ENCODE assay signal across 16 cellular contexts in genomic region chr10:20888620-20889337, GRCh38. TPM values are rescaled to one million over a fixed set of nuclear protein-coding genes. Genes with fewer than 3 reads are reported as not detected.
A peak's percentile ranks its signal among the peaks of the same experiment; 100 is the strongest.
DNase-seq lines count a peak whose midpoint lies in the region; ATAC-seq, FAIRE-seq and TF ChIP-seq lines count a peak whose summit lies in the region.
"Had no signal": no experiment of that assay in that cellular context is flagged by ENCODE, and none has a peak within 500 bp of the region (broad histone marks: within the 10 kb centered on the region; RNA-seq: fewer than 3 reads in every experiment).

No MANE protein-coding gene starts in this region.

- no TSS peak for BruUV-seq in HepG2 (replicated peaks; lab: Mats Ljungman, UMichigan)

- H4K20me1 ChIP-seq in HepG2 (ENCODE audit: insufficient read depth, low read length), result no peaks in the 10 kb centered on the region
- no peaks in the 10 kb centered on the region for H4K20me1 ChIP-seq in H1 (replicated peaks in 1 of 2; ENCODE audit: control insufficient read depth in 1 of 2, insufficient read depth in 2 of 2, low read length in 2 of 2)
- H4K20me1 ChIP-seq in smooth muscle cell (ENCODE audit: low read depth), result no peaks in the 10 kb centered on the region
- H4K20me1 ChIP-seq: BLaER1 treated with 17β-estradiol and CSF1 and Interleukin-3, amounts not matched to agents 10 nM and 100 nM had no signal

- H3K27me3 ChIP-seq in liver (ENCODE audit: control insufficient read depth in 4 of 4, insufficient read depth in 4 of 4, low read length in 3 of 4), result no peaks in the 10 kb centered on the region
- H3K27me3 ChIP-seq in HepG2 (ENCODE audit: control insufficient read depth in 1 of 2, insufficient read depth in 2 of 2, low read length in 2 of 2), result peaks cover 0 to 5% of the 10 kb centered on the region in 2 experiments; a peak in 1 of 5 replicates
- H3K27me3 ChIP-seq in H1 (replicated peaks in 1 of 4; ENCODE audit: control insufficient read depth in 3 of 4, extremely low read depth in 1 of 4, insufficient read depth in 3 of 4, low read length in 3 of 4), result no peaks in the 10 kb centered on the region
- no peaks in the 10 kb centered on the region for H3K27me3 ChIP-seq in smooth muscle cell (ENCODE audit: low read depth)
- H3K27me3 ChIP-seq in left lung, result no peaks in the 10 kb centered on the region
- H3K27me3 ChIP-seq: BLaER1 treated with 17β-estradiol and CSF1 and Interleukin-3, amounts not matched to agents 10 nM and 100 nM; body of pancreas; Peyer's patch; uterus had no signal

- H4K8ac ChIP-seq in H1 (ENCODE audit: extremely low read depth, insufficient read depth, low read length), result no peak overlapping the region

- DNase-seq in HepG2 (ENCODE audit: low spot score), result no peak
- peak; percentile 32 for DNase-seq in NCI-H748 treated with DMSO at 0.1 percent for 48 hours (lab: John Stamatoyannopoulos, UW)
- DNase-seq in H1 (ENCODE audit: low read depth in 1 of 2, low spot score in 2 of 2), result no peak
- no peak for DNase-seq in GM13977 (ENCODE audit: low spot score)
- no peak for DNase-seq in smooth muscle cell (lab: John Stamatoyannopoulos, UW; ENCODE audit: unreplicated experiment)
- no peak for DNase-seq in 8988T
- no peak for DNase-seq in left lung
- DNase-seq: activated CD4-positive, alpha-beta T cell treated with anti-CD3 and anti-CD28 coated beads, Interleukin-2, amount 10 ng/mL, durations not matched to agents 24 days and 14 days; body of pancreas; DND-41; islet precursor cell; NCI-H1105 treated with DMSO at 0.1 percent for 48 hours; Peyer's patch; uterus had no signal

- 32% methylated on average over 7 of the region's 7 CpGs for WGBS in liver
- WGBS in HepG2 (ENCODE audit: low lambda C conversion rate), result 17% methylated on average over 7 of the region's 7 CpGs
- WGBS in H1 (ENCODE audit: extremely low coverage in 1 of 2, insufficient coverage in 1 of 2, insufficient read length in 1 of 2, insufficient replicate concordance in 2 of 2, low coverage in 1 of 2, low lambda C conversion rate in 2 of 2, missing lambda C conversion rate in 1 of 2), 2 experiments, result 83% methylated on average over 7 of the region's 7 CpGs; no CpG with 5 or more reads in 1 of the 2 experiments
- WGBS in smooth muscle cell (ENCODE audit: low lambda C conversion rate), result 63% methylated on average over 7 of the region's 7 CpGs

- H4K5ac ChIP-seq in H1 (ENCODE audit: insufficient read length, low read depth, low read length), result no peak overlapping the region

- TF ChIP-seq RAD21 in liver (IDR thresholded peaks at IDR 0.05) (peak; percentile 59 to 67), HepG2 (CRISPR knock-in tag; IDR thresholded peaks at IDR 0.05) (no peak), H1 (IDR thresholded peaks at IDR 0.05 in 1 of 2, conservative IDR thresholded peaks at IDR 0.05 in 1 of 2; ENCODE audit: low read depth in 2 of 2, low read length in 2 of 2) (peak in 1 of 2 experiments; percentile 14; a peak in 2 of 4 replicates)

- H3K36me3 ChIP-seq in liver (ENCODE audit: control insufficient read depth in 4 of 4, insufficient read depth in 3 of 4, low read depth in 1 of 4, low read length in 3 of 4), result no peaks in the 10 kb centered on the region
- no peaks in the 10 kb centered on the region for H3K36me3 ChIP-seq in HepG2 (replicated peaks in 1 of 2; ENCODE audit: control insufficient read depth in 1 of 2, insufficient read depth in 2 of 2, low read length in 2 of 2)
- H3K36me3 ChIP-seq in H1 (ENCODE audit: control insufficient read depth in 2 of 4, insufficient read depth in 4 of 4, low read length in 3 of 4), result no peaks in the 10 kb centered on the region
- no peaks in the 10 kb centered on the region for H3K36me3 ChIP-seq in smooth muscle cell (ENCODE audit: low read depth)
- H3K36me3 ChIP-seq in left lung, result no peaks in the 10 kb centered on the region
- H3K36me3 ChIP-seq: BLaER1 treated with 17β-estradiol and CSF1 and Interleukin-3, amounts not matched to agents 10 nM and 100 nM; Peyer's patch; uterus had no signal

- TF ChIP-seq POLR2A in HepG2 (IDR thresholded peaks at IDR 0.05; ENCODE audit: insufficient read depth in 1 of 2, low read depth in 2 of 2, low read length in 2 of 2) (no peak), H1 (IDR thresholded peaks at IDR 0.05; ENCODE audit: control extremely low read depth in 1 of 2, low read depth in 2 of 2, low read length in 2 of 2) (no peak)

- no peak overlapping the region for H2BK5ac ChIP-seq in H1 (ENCODE audit: low read depth, low read length)

- H3K56ac ChIP-seq in H1 (replicated peaks; ENCODE audit: insufficient read length, low read depth, low read length), result no peak overlapping the region

- no peak overlapping the region for H3K9ac ChIP-seq in liver (ENCODE audit: low read depth in 1 of 2, low read length in 2 of 2)
- no peak overlapping the region for H3K9ac ChIP-seq in HepG2 (ENCODE audit: insufficient read depth, low read depth, low read length)
- no peak overlapping the region for H3K9ac ChIP-seq in H1 (replicated peaks in 1 of 4; ENCODE audit: extremely low read depth in 1 of 4, low read depth in 3 of 4, low read length in 3 of 4)
- no peak overlapping the region for H3K9ac ChIP-seq in smooth muscle cell (ENCODE audit: low read depth)
- H3K9ac ChIP-seq: BLaER1 treated with 17β-estradiol and CSF1 and Interleukin-3, amounts not matched to agents 10 nM and 100 nM had no signal

- H3K23me2 ChIP-seq in H1 (ENCODE audit: low read depth, low read length), result no peaks in the 10 kb centered on the region

- in situ Hi-C loops in HepG2 (cut with HindIII; ENCODE audit: extremely low pct_ligation_motif_present, low pct_unique_long_range_greater_than_20kb), result no loop called here
- in situ Hi-C loops in GM13977 (cut with MboI; ENCODE audit: low pct_unique_long_range_greater_than_20kb, low sequenced_read_pairs, unreplicated experiment), result no loop called here

- H3K23ac ChIP-seq in H1 (ENCODE audit: insufficient read length), result no peak overlapping the region

- TF ChIP-seq EP300 in HepG2 (IDR thresholded peaks at IDR 0.05; ENCODE audit: low read depth in 2 of 2, low read length in 2 of 2), result no peak
- no peak for TF ChIP-seq EP300 in HepG2 (CRISPR knock-in tag; IDR thresholded peaks at IDR 0.05; ENCODE audit: borderline replicate concordance)
- TF ChIP-seq EP300 in H1 (IDR thresholded peaks at IDR 0.05; ENCODE audit: borderline replicate concordance in 1 of 2, low read depth in 2 of 2, low read length in 2 of 2), result no peak

- H3K4me2 ChIP-seq in HepG2 (ENCODE audit: low read depth, low read length) (no peak overlapping the region), H1 (ENCODE audit: insufficient read depth in 1 of 2, low read depth in 2 of 2, low read length in 2 of 2) (no peak overlapping the region), smooth muscle cell (no peak overlapping the region)
- H3K4me2 ChIP-seq: BLaER1 treated with 17β-estradiol and CSF1 and Interleukin-3, amounts not matched to agents 10 nM and 100 nM had no signal

- H2AFZ ChIP-seq in HepG2 (ENCODE audit: low read length), result no peak overlapping the region
- no peak overlapping the region for H2AFZ ChIP-seq in H1 (ENCODE audit: low read length)
- H2AFZ ChIP-seq in smooth muscle cell (ENCODE audit: low read depth), result no peak overlapping the region

- no peak overlapping the region for H3K4me3 ChIP-seq in liver (ENCODE audit: low read depth in 1 of 3, low read length in 3 of 3)
- H3K4me3 ChIP-seq in HepG2 (replicated peaks in 1 of 3; ENCODE audit: insufficient read depth in 1 of 3, low read depth in 2 of 3, low read length in 3 of 3), result no peak overlapping the region
- no peak overlapping the region for H3K4me3 ChIP-seq in H1 (ENCODE audit: extremely low read depth in 1 of 4, insufficient read depth in 2 of 4, low read depth in 3 of 4, low read length in 4 of 4)
- H3K4me3 ChIP-seq in smooth muscle cell, result no peak overlapping the region
- no peak overlapping the region for H3K4me3 ChIP-seq in left lung
- H3K4me3 ChIP-seq: BLaER1 treated with 17β-estradiol and CSF1 and Interleukin-3, amounts not matched to agents 10 nM and 100 nM; body of pancreas; Peyer's patch; uterus had no signal

- no peak overlapping the region for H3K14ac ChIP-seq in H1 (ENCODE audit: insufficient read length)

- ATAC-seq in HepG2 (no peak), left lung (no peak)
- ATAC-seq: body of pancreas had no signal

- H2BK120ac ChIP-seq in H1 (replicated peaks; ENCODE audit: low read depth, low read length), result no peak overlapping the region

- H3K79me1 ChIP-seq in H1 (ENCODE audit: low read depth, low read length), result no peaks in the 10 kb centered on the region

- CTCF ChIA-PET in HepG2 (lab: Yijun Ruan, JAX; ENCODE audit: low intra/inter-chr PET ratio, low total read pairs), result no interaction called here
- CTCF ChIA-PET in H1 (lab: Charles Lee; ENCODE audit: partially characterized antibody), result interaction anchor here (0.6 to 1.3 kb wide), 4 partner anchors 9 to 378 kb away, joined by 3 to 4 read pairs (median 4); no protein-coding TSS in a partner anchor

- no peaks in the 10 kb centered on the region for H3K9me3 ChIP-seq in liver (ENCODE audit: control insufficient read depth in 4 of 4, low read length in 3 of 4)
- H3K9me3 ChIP-seq in HepG2 (ENCODE audit: low read length), result no peaks in the 10 kb centered on the region
- H3K9me3 ChIP-seq in H1 (ENCODE audit: insufficient read depth in 2 of 2, low read depth in 1 of 2, low read length in 1 of 2), result no peaks in the 10 kb centered on the region
- H3K9me3 ChIP-seq in smooth muscle cell (replicated peaks; ENCODE audit: low read depth), result no peaks in the 10 kb centered on the region
- no peaks in the 10 kb centered on the region for H3K9me3 ChIP-seq in left lung
- H3K9me3 ChIP-seq: BLaER1 treated with 17β-estradiol and CSF1 and Interleukin-3, amounts not matched to agents 10 nM and 100 nM; body of pancreas; Peyer's patch; uterus had no signal

- TF ChIP-seq CTCF in liver (IDR thresholded peaks at IDR 0.05; ENCODE audit: low read depth, low read length, missing input control), result peak; percentile 9
- TF ChIP-seq CTCF in HepG2 (CRISPR knock-in tag; IDR thresholded peaks at IDR 0.05), result no peak
- no peak for TF ChIP-seq CTCF in H1 (IDR thresholded peaks at IDR 0.05; ENCODE audit: control extremely low read depth in 1 of 3, insufficient read depth in 1 of 3, low read depth in 1 of 3, low read length in 3 of 3)
- TF ChIP-seq CTCF in GM13977 (IDR thresholded peaks at IDR 0.05; ENCODE audit: extremely low read depth, insufficient read depth, missing control alignments), result no peak
- TF ChIP-seq CTCF in smooth muscle cell (IDR thresholded peaks at IDR 0.05; ENCODE audit: borderline replicate concordance, insufficient read depth, poor library complexity, severe bottlenecking), result no peak
- no peak for TF ChIP-seq CTCF in left lung (IDR thresholded peaks at IDR 0.05)

- intact Hi-C loops in HepG2 (cut with micrococcal nuclease; ENCODE audit: unreplicated experiment), result no loop called here
- intact Hi-C loops in left lung (cut with DNase I), result no loop called here

- H3K18ac ChIP-seq in H1 (ENCODE audit: extremely low read depth, low read length), result no peak overlapping the region

- H3K79me2 ChIP-seq in HepG2 (ENCODE audit: insufficient read depth, low read length) (no peaks in the 10 kb centered on the region), H1 (ENCODE audit: control insufficient read depth in 1 of 2, insufficient read depth in 2 of 2, low read length in 2 of 2) (no peaks in the 10 kb centered on the region), smooth muscle cell (ENCODE audit: low read depth) (no peaks in the 10 kb centered on the region)

- H2BK15ac ChIP-seq in H1 (ENCODE audit: low read length), result no peak overlapping the region

- H4K91ac ChIP-seq in H1 (replicated peaks; ENCODE audit: insufficient read length, low read length), result no peak overlapping the region

- H2BK20ac ChIP-seq in H1 (ENCODE audit: low read length), result no peak overlapping the region

- H3K27ac ChIP-seq in liver (ENCODE audit: low read depth in 1 of 2, low read length in 2 of 2) (no peak overlapping the region), HepG2 (ENCODE audit: extremely low read length, insufficient read depth, low read length) (no peak overlapping the region), H1 (ENCODE audit: low read depth, low read length) (no peak overlapping the region), smooth muscle cell (ENCODE audit: low read depth) (no peak overlapping the region), left lung (no peak overlapping the region)
- H3K27ac ChIP-seq: BLaER1 treated with 17β-estradiol and CSF1 and Interleukin-3, amounts not matched to agents 10 nM and 100 nM; body of pancreas; Peyer's patch; uterus had no signal

- no peak overlapping the region for H2BK12ac ChIP-seq in H1 (ENCODE audit: low read depth, low read length)

- no peak overlapping the region for H2AK5ac ChIP-seq in H1 (ENCODE audit: low read depth, low read length)

- peaks cover 18% of the 10 kb centered on the region for H3F3A ChIP-seq in smooth muscle cell (ENCODE audit: low read depth)

- no peak overlapping the region for H3K4ac ChIP-seq in H1 (replicated peaks; ENCODE audit: insufficient read length, low read depth, low read length)

- POLR2A ChIA-PET in HepG2 (lab: Yijun Ruan, JAX), result no interaction called here
- POLR2A ChIA-PET in H1 (lab: Charles Lee; ENCODE audit: partially characterized antibody), result no interaction called here

- H3K4me1 ChIP-seq in liver (ENCODE audit: control insufficient read depth in 4 of 4, insufficient read depth in 4 of 4, low read length in 3 of 4) (peaks cover 3 to 14% (median 7%) of the 10 kb centered on the region in 4 donors), HepG2 (ENCODE audit: insufficient read depth, low read length) (no peaks in the 10 kb centered on the region), H1 (replicated peaks in 1 of 4; ENCODE audit: control insufficient read depth in 3 of 4, insufficient read depth in 4 of 4, low read length in 3 of 4) (peaks cover 0 to 13% (median 6%) of the 10 kb centered on the region in 4 experiments; a peak in 6 of 7 replicates), smooth muscle cell (ENCODE audit: low read depth) (peaks cover 10% of the 10 kb centered on the region), left lung (no peaks in the 10 kb centered on the region)
- H3K4me1 ChIP-seq: Peyer's patch, uterus had no signal

- FAIRE-seq in HepG2 (lab: Jason Lieb, UNC) (no peak), H1 (lab: Jason Lieb, UNC) (peak; percentile 32)

RNA-seq across cellular contexts. Expression of gene NEBL, which starts 8.3 kb away (rescaled TPM):
- 1 to 10 TPM; 1.3 to 1.8 TPM for total RNA-seq in liver
- polyA plus RNA-seq in liver, result under 1 TPM; 0.22 to 0.32 TPM
- total RNA-seq in HepG2 (2016; rRNA removed; fragmentation: Illumina TruSeq; extraction: Trizol), result not detected in 2 replicates
- total RNA-seq in HepG2 (2016; cell fraction: cytosol; rRNA removed; fragmentation: Illumina TruSeq; extraction: Trizol; ENCODE audit: low read depth), result not detected in 2 replicates
- total RNA-seq in HepG2 (2016; cell fraction: insoluble cytoplasmic fraction; rRNA removed; fragmentation: Illumina TruSeq; extraction: Trizol), result not detected in 2 replicates
- total RNA-seq in HepG2 (2016; cell fraction: membrane; rRNA removed; fragmentation: Illumina TruSeq; extraction: Trizol), result not detected in 2 replicates
- total RNA-seq in HepG2 (2016; cell fraction: nucleus; rRNA removed; fragmentation: Illumina TruSeq; extraction: Trizol), result not detected in 2 replicates
- not detected in 2 replicates for polyA plus RNA-seq in HepG2 (2011; rRNA removed)
- polyA plus RNA-seq in HepG2 (2011; cell fraction: cytosol; rRNA removed), result not detected in 2 replicates
- polyA plus RNA-seq in HepG2 (2011; cell fraction: nucleus; rRNA removed), result not detected in 2 replicates
- not detected in 2 replicates for polyA plus RNA-seq in HepG2 (2012)
- polyA plus RNA-seq in HepG2 (2016; cell fraction: cytosol; fragmentation: Illumina TruSeq; extraction: Trizol; ENCODE audit: low read depth), result not detected in 2 replicates
- polyA plus RNA-seq in HepG2 (2016; cell fraction: insoluble cytoplasmic fraction; fragmentation: Illumina TruSeq; extraction: Trizol; ENCODE audit: low read depth), result not detected in 2 replicates
- not detected in 2 replicates for polyA plus RNA-seq in HepG2 (2016; cell fraction: membrane; fragmentation: Illumina TruSeq; extraction: Trizol; ENCODE audit: low read depth)
- not detected in 2 replicates for polyA plus RNA-seq in HepG2 (2016; cell fraction: nucleus; fragmentation: Illumina TruSeq; extraction: Trizol; ENCODE audit: insufficient read depth, low read depth)
- polyA minus RNA-seq in HepG2 (2011; rRNA and poly(A)+ RNA removed; ENCODE audit: low replicate concordance), result 0.40 TPM in 1 of 2 replicates, not detected in the other
- polyA minus RNA-seq in HepG2 (2011; cell fraction: cytosol; rRNA and poly(A)+ RNA removed), result not detected in 2 replicates
- 0.25 TPM in 1 of 2 replicates, not detected in the other for polyA minus RNA-seq in HepG2 (2011; cell fraction: nucleus; rRNA and poly(A)+ RNA removed)
- 10.5 TPM in 2 replicates for total RNA-seq in H1 (2021; fragmentation: NEBNext Ultra II Directional; extraction: Animal tissue kit (Norgen Biotek cat#: 25700))
- 4.7 and 7.5 TPM in 2 replicates for polyA plus RNA-seq in H1 (2011; rRNA removed)
- polyA plus RNA-seq in H1 (2011; cell fraction: cytosol; rRNA removed), result 7.9 TPM
- polyA plus RNA-seq in H1 (2011; cell fraction: nucleus; rRNA removed), result 12.0 TPM
- polyA plus RNA-seq in H1 (2012, experiment 1 of 2), result 5.3 to 7.8 TPM (median 6.0 TPM) in 4 replicates
- polyA plus RNA-seq in H1 (2012, experiment 2 of 2), result 0.46 TPM
- 7.6 TPM for polyA plus RNA-seq in H1 (2013, experiment 1 of 2)
- 8.1 TPM for polyA plus RNA-seq in H1 (2013, experiment 2 of 2)
- 24.5 and 43.9 TPM in 2 replicates for polyA minus RNA-seq in H1 (2011; rRNA and poly(A)+ RNA removed)
- polyA minus RNA-seq in H1 (2011; cell fraction: cytosol; rRNA and poly(A)+ RNA removed), result 10.2 TPM
- polyA minus RNA-seq in H1 (2011; cell fraction: nucleus; rRNA and poly(A)+ RNA removed), result 55.6 TPM
- 12.8 and 14.9 TPM in 2 replicates for total RNA-seq in smooth muscle cell
- 1.8 and 3.5 TPM in 2 replicates for polyA plus RNA-seq in smooth muscle cell
- 10 to 100 TPM; 58.8 to 65.9 TPM for total RNA-seq in left lung
